In the genomic region with DNA sequence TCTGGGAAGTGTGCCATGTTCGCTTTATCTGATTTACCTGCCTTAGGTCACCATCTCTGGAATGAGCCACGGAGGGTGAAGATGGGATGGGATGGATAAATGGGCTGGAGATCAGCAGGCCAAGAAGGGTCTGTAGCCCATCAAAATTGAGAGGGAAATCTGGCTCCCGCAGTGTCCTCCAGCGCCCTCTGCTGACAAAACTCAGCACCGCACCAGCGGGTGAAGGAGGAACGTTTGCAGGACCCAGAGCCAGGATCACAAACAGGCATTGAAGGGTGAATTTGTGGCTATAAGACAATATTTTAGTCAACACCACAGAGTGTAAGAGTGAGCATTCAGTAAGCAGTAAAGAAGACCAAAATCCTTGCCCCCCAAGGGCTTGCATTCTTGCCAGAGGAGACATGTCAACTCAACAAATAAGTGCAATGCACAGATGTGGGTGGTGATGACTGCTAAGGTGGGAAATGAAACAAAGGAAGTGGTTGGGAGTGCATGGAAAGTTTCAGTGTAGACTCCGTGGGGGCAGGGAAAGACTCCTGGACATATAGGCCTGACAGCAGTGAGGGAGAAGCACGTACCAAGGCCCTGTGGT, we compare ENCODE assay signal across 10 cellular contexts.
DNase-seq lines count a peak whose midpoint lies in the region; FAIRE-seq and TF ChIP-seq lines count a peak whose summit lies in the region.
"Had no signal": no experiment of that assay in that cellular context is flagged by ENCODE, and none has a peak within 500 bp of the region (broad histone marks: within the 10 kb centered on the region; RNA-seq: fewer than 3 reads in every experiment).

No MANE protein-coding gene starts in this region.

- peaks cover 2% of the 10 kb centered on the region for H3K36me3 Mint-ChIP-seq in chondrocyte (ENCODE audit: low read depth)
- H3K36me3 Mint-ChIP-seq: CD4-positive, CD25-positive, alpha-beta regulatory T cell had no signal

- H3K9me3 Mint-ChIP-seq in chondrocyte (ENCODE audit: low read depth) = peaks cover 11% of the 10 kb centered on the region
- H3K9me3 Mint-ChIP-seq: central memory CD8-positive, alpha-beta T cell had no signal

- H3K27ac ChIP-seq in small intestine (ENCODE audit: low read depth in 1 of 2, low read length in 1 of 2) = no peak overlapping the region

- H3K27me3 Mint-ChIP-seq in chondrocyte (ENCODE audit: low read depth) = peaks cover 16% of the 10 kb centered on the region
- H3K27me3 Mint-ChIP-seq: CD4-positive, CD25-positive, alpha-beta regulatory T cell; central memory CD8-positive, alpha-beta T cell had no signal

- no peak overlapping the region for H3K4me3 Mint-ChIP-seq in chondrocyte (ENCODE audit: unreplicated experiment)
- H3K4me3 Mint-ChIP-seq: CD4-positive, CD25-positive, alpha-beta regulatory T cell; central memory CD8-positive, alpha-beta T cell had no signal

- DNase-seq in NCI-H2171 (lab: John Stamatoyannopoulos, UW) (peak; percentile 2), NCI-H2171 treated with DMSO at 0.1 percent for 48 hours (lab: John Stamatoyannopoulos, UW) (no peak), chondrocyte (ENCODE audit: low spot score) (no peak), small intestine (peak; percentile 14), NCI-H2196 treated with DMSO at 0.1 percent for 48 hours (lab: John Stamatoyannopoulos, UW; ENCODE audit: unreplicated experiment) (no peak), GM19238 (ENCODE audit: insufficient read length, low spot score) (no peak), retina (no peak)
- DNase-seq: CD4-positive, CD25-positive, alpha-beta regulatory T cell had no signal

- H3K4me3 ChIP-seq in small intestine (ENCODE audit: low read depth in 1 of 2, low read length in 2 of 2) = no peak overlapping the region

- TF ChIP-seq CTCF in LNCAP (IDR thresholded peaks at IDR 0.05) = peak; percentile 61
- peak; percentile 72 for TF ChIP-seq CTCF in chondrocyte (IDR thresholded peaks at IDR 0.05)

- H3K36me3 ChIP-seq in small intestine (ENCODE audit: control insufficient read depth in 2 of 2, insufficient read depth in 2 of 2, low read length in 2 of 2) = no peaks in the 10 kb centered on the region

- WGBS in small intestine, 3 donors = 38 to 58% (median 48%) methylated on average over 9 of the region's 9 CpGs

- no peak for FAIRE-seq in small intestine (lab: Jason Lieb, UNC)

- H3K9me3 ChIP-seq in small intestine (ENCODE audit: control insufficient read depth, low read depth) = no peaks in the 10 kb centered on the region

- H3K4me1 Mint-ChIP-seq in chondrocyte (ENCODE audit: low read depth) = peaks cover 9% of the 10 kb centered on the region

- H3K27me3 ChIP-seq in small intestine (ENCODE audit: control insufficient read depth in 2 of 2, insufficient read depth in 2 of 2, low read length in 2 of 2) = no peaks in the 10 kb centered on the region

- H3K4me1 ChIP-seq in small intestine (ENCODE audit: control insufficient read depth in 2 of 2, insufficient read depth in 1 of 2, low read depth in 1 of 2, low read length in 1 of 2) = no peaks in the 10 kb centered on the region

- H3K27ac Mint-ChIP-seq in chondrocyte (ENCODE audit: unreplicated experiment) = no peak overlapping the region

Comparison
In these comparisons a context has a peak if more than half of its experiments do, and no peak if none do; other contexts are left out.
1. DNase-seq: peak in NCI-H2171 (single experiment) and small intestine (single experiment); none in NCI-H2171 treated with DMSO at 0.1 percent for 48 hours (single experiment), chondrocyte (single experiment), NCI-H2196 treated with DMSO at 0.1 percent for 48 hours (single experiment), GM19238 (single experiment) and retina (single experiment).